Comparison of ENCODE assay signal across 1 cellular context in genomic region chr1:203839081-203839480, GRCh38.
TF ChIP-seq lines count a peak whose summit lies in the region.

No MANE protein-coding gene starts in this region.

TF ChIP-seq in endothelial cell of umbilical vein, 7 proteins besides CTCF, POLR2A, EP300 and RAD21:
- TF ChIP-seq MAX (IDR thresholded peaks at IDR 0.05; ENCODE audit: insufficient read depth, insufficient read length), result no peak
- no peak for TF ChIP-seq FOS (IDR thresholded peaks at IDR 0.05; ENCODE audit: borderline replicate concordance, insufficient read depth, low read length)
- TF ChIP-seq POLR2AphosphoS5 (IDR thresholded peaks at IDR 0.05; ENCODE audit: insufficient read depth, low read depth, low read length), result no peak
- no peak for TF ChIP-seq JUN (IDR thresholded peaks at IDR 0.05; ENCODE audit: borderline replicate concordance, insufficient read depth, insufficient read length, low read depth)
- TF ChIP-seq EZH2 (IDR thresholded peaks at IDR 0.05; ENCODE audit: borderline replicate concordance, low read depth, low read length, severe bottlenecking), result no peak
- TF ChIP-seq MYC (IDR thresholded peaks at IDR 0.05; ENCODE audit: low read depth, low read length), result no peak
- TF ChIP-seq GATA2 (IDR thresholded peaks at IDR 0.05; ENCODE audit: insufficient read depth, insufficient read length, low read depth, low read length), result no peak
